9 cellular contexts compared by ENCODE assay signal in the genomic region with DNA sequence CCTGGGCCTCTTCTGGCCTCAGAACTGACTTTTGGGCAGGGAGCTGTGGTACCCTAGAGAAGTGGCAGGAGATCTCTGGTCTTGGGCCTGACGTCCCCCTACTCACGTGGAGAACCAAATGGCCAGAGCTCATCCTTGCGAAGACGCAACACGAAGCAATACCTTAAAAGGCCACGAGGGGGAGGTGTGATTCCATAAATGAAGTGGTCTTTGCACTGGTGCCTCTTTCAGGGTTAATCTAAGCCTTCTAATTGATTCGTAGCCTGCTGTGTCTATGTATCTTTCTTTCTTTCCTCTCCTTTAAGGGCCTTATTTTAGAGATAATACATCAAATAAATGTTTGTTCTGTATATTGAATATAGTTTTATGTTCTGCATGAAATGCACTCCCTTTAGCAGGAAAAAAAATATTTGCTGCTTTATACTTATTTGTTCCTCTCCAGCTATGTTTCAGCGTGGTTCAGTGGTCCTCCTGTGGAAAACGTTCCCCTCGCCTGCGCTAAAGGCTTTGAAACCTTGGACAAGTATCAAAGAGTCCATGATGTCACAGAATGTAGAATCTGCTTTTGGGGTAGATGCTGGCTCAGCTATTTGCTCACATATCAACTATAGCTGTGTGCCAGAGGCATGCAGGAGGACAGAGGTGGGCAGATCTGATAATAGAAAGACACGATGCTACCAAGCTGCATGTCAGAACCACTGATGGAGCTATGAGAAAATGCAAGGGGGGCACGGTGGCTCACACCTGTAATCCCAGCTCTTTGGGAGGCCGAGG. TPM values are rescaled to one million over a fixed set of nuclear protein-coding genes. Genes with fewer than 3 reads are reported as not detected.
DNase-seq lines count a peak whose midpoint lies in the region; ATAC-seq and TF ChIP-seq lines count a peak whose summit lies in the region.
"Had no signal": no experiment of that assay in that cellular context is flagged by ENCODE, and none has a peak within 500 bp of the region (broad histone marks: within the 10 kb centered on the region; RNA-seq: fewer than 3 reads in every experiment).

No MANE protein-coding gene starts in this region.

- in situ Hi-C loops in Panc1 (cut with HindIII; ENCODE audit: low pct_unique_long_range_greater_than_20kb, low sequenced_read_pairs) = no loop called here

- H3K27ac Mint-ChIP-seq in Caco-2 (ENCODE audit: unreplicated experiment) = no peak overlapping the region

- no peaks in the 10 kb centered on the region for H3K4me1 Mint-ChIP-seq in Caco-2 (ENCODE audit: low read depth, unreplicated experiment)
- peaks cover 2% of the 10 kb centered on the region for H3K4me1 Mint-ChIP-seq in activated T-cell treated with anti-CD3 and anti-CD28 coated beads, Interleukin-2, amount 50 U/mL, for 4 hours (ENCODE audit: low read depth)

- H3K4me1 ChIP-seq in Caco-2 = no peaks in the 10 kb centered on the region
- H3K4me1 ChIP-seq in Karpas-422 (ENCODE audit: low read length) = no peaks in the 10 kb centered on the region
- no peaks in the 10 kb centered on the region for H3K4me1 ChIP-seq in Panc1 (ENCODE audit: control insufficient read depth, insufficient read depth, low read length)
- no peaks in the 10 kb centered on the region for H3K4me1 ChIP-seq in neutrophil (ENCODE audit: control insufficient read depth in 1 of 2, insufficient read depth in 1 of 2, low read depth in 1 of 2, low read length in 1 of 2)

- no TSS peak for BruUV-seq in Caco-2 (replicated peaks; lab: Mats Ljungman, UMichigan)
- BruUV-seq in Panc1 (replicated peaks; lab: Mats Ljungman, UMichigan) = no TSS peak

- H3K27me3 ChIP-seq in Caco-2 (replicated peaks; ENCODE audit: control insufficient read depth, insufficient read depth, low read length) (no peaks in the 10 kb centered on the region), Karpas-422 (ENCODE audit: low read length) (no peaks in the 10 kb centered on the region), Panc1 (ENCODE audit: control insufficient read depth, insufficient read depth, low read length) (no peaks in the 10 kb centered on the region), neutrophil (peaks cover 6% of the 10 kb centered on the region)

- H3K27me3 Mint-ChIP-seq in Caco-2 (ENCODE audit: insufficient read depth, unreplicated experiment) = no peaks in the 10 kb centered on the region
- no peaks in the 10 kb centered on the region for H3K27me3 Mint-ChIP-seq in activated T-cell treated with anti-CD3 and anti-CD28 coated beads, Interleukin-2, amount 50 U/mL, for 4 hours (ENCODE audit: low read depth)

- H3K9ac ChIP-seq in Karpas-422 (ENCODE audit: low read length) = no peak overlapping the region

- H3K4me3 ChIP-seq in Caco-2 (ENCODE audit: low read depth, low read length) = no peak overlapping the region
- no peak overlapping the region for H3K4me3 ChIP-seq in Karpas-422 (ENCODE audit: low read length)
- no peak overlapping the region for H3K4me3 ChIP-seq in Panc1 (ENCODE audit: low read depth in 2 of 2, low read length in 2 of 2)
- no peak overlapping the region for H3K4me3 ChIP-seq in fibroblast of the aortic adventitia (ENCODE audit: low read depth, low read length)
- no peak overlapping the region for H3K4me3 ChIP-seq in neutrophil (ENCODE audit: low read depth in 1 of 2, low read length in 1 of 2)

- peak; percentile 65 to 92 for TF ChIP-seq CTCF in Caco-2 (IDR thresholded peaks at IDR 0.05; ENCODE audit: insufficient read depth in 1 of 2, low read depth in 1 of 2, low read length in 1 of 2, severe bottlenecking in 1 of 2, unreplicated experiment in 1 of 2)
- TF ChIP-seq CTCF in Panc1 (IDR thresholded peaks at IDR 0.05) = peak; percentile 89
- peak; percentile 86 for TF ChIP-seq CTCF in fibroblast of the aortic adventitia (IDR thresholded peaks at IDR 0.05; ENCODE audit: insufficient read depth, low read length)
- TF ChIP-seq CTCF in neutrophil (IDR thresholded peaks at IDR 0.05) = peak; percentile 74

- H3K9me2 ChIP-seq in Karpas-422 (replicated peaks; ENCODE audit: insufficient read depth, low read length) = no peaks in the 10 kb centered on the region

- no peaks in the 10 kb centered on the region for H4K20me1 ChIP-seq in Karpas-422 (ENCODE audit: insufficient read depth, low read depth, low read length)

- intact Hi-C loops in Caco-2 (cut with micrococcal nuclease; ENCODE audit: unreplicated experiment) = loop anchor here (2.0 to 10.0 kb wide), 2 partner anchors 236 to 590 kb away; a partner anchor contains a TSS
- intact Hi-C loops in Panc1 (cut with micrococcal nuclease; ENCODE audit: unreplicated experiment) = no loop called here

- no peak overlapping the region for H2AFZ ChIP-seq in Karpas-422 (ENCODE audit: low read length)

- H3K9me3 ChIP-seq in Caco-2 = no peaks in the 10 kb centered on the region; the same call in 1 of the 2 replicates
- H3K9me3 ChIP-seq in Karpas-422 (ENCODE audit: low read length) = no peaks in the 10 kb centered on the region
- no peaks in the 10 kb centered on the region for H3K9me3 ChIP-seq in Panc1 (ENCODE audit: control insufficient read depth, insufficient read depth, low read depth, low read length)
- no peaks in the 10 kb centered on the region for H3K9me3 ChIP-seq in neutrophil

- H3K27ac ChIP-seq in Karpas-422 (ENCODE audit: low read length) = no peak overlapping the region
- no peak overlapping the region for H3K27ac ChIP-seq in Panc1 (ENCODE audit: low read length)
- H3K27ac ChIP-seq in neutrophil = no peak overlapping the region

- H3K36me3 Mint-ChIP-seq in Caco-2 (ENCODE audit: insufficient read depth, unreplicated experiment) = no peaks in the 10 kb centered on the region
- H3K36me3 Mint-ChIP-seq in activated T-cell treated with anti-CD3 and anti-CD28 coated beads, Interleukin-2, amount 50 U/mL, for 4 hours (ENCODE audit: insufficient read depth) = no peaks in the 10 kb centered on the region

- H3K36me3 ChIP-seq in Caco-2 (ENCODE audit: control insufficient read depth, insufficient read depth, low read length) (no peaks in the 10 kb centered on the region), Karpas-422 (ENCODE audit: insufficient read depth, low read length) (no peaks in the 10 kb centered on the region), Panc1 (ENCODE audit: control insufficient read depth, insufficient read depth, low read length) (no peaks in the 10 kb centered on the region), neutrophil (no peaks in the 10 kb centered on the region)

- H3K9me3 Mint-ChIP-seq in Caco-2 (ENCODE audit: unreplicated experiment) = no peaks in the 10 kb centered on the region
- peaks cover 3% of the 10 kb centered on the region for H3K9me3 Mint-ChIP-seq in activated T-cell treated with anti-CD3 and anti-CD28 coated beads, Interleukin-2, amount 50 U/mL, for 4 hours

- CTCF ChIA-PET in Caco-2 (lab: Charles Lee) = interaction anchor here (0.6 to 2.1 kb wide), 15 partner anchors 8 to 371 kb away, joined by 3 to 28 read pairs (median 5); a partner anchor contains a TSS
- CTCF ChIA-PET in Panc1 (lab: Charles Lee) = interaction anchor here (0.6 to 1.3 kb wide), 10 partner anchors 8 to 398 kb away, joined by 3 to 10 read pairs (median 4); no protein-coding TSS in a partner anchor

- POLR2A ChIA-PET in Caco-2 (lab: Charles Lee) (no interaction called here), Panc1 (lab: Charles Lee) (no interaction called here)

- no peak overlapping the region for H3K4me3 Mint-ChIP-seq in Caco-2 (ENCODE audit: unreplicated experiment)
- no peak overlapping the region for H3K4me3 Mint-ChIP-seq in activated T-cell treated with anti-CD3 and anti-CD28 coated beads, Interleukin-2, amount 50 U/mL, for 4 hours

- H3K4me2 ChIP-seq in Karpas-422 (ENCODE audit: low read depth, low read length, poor library complexity, severe bottlenecking) = no peak overlapping the region

- DNase-seq in Caco-2 (peak; percentile 56 to 78), Karpas-422 (peak; percentile 93), Panc1 (ENCODE audit: low read depth, low spot score) (peak; percentile 69), fibroblast of the aortic adventitia (ENCODE audit: low read depth) (peak; percentile 84), superior temporal gyrus (ENCODE audit: extremely low spot score) (peak; percentile 94)
- DNase-seq in activated T-cell treated with anti-CD3 and anti-CD28 coated beads, Interleukin-2, amount 50 U/mL, for 4 hours = peak; percentile 68

- ATAC-seq in GM21390 (IDR thresholded peaks at IDR 0.05; ENCODE audit: unreplicated experiment) (peak; percentile 87), Panc1 (peak; percentile 91)
- peak; percentile 80 to 86 for ATAC-seq in activated T-cell treated with anti-CD3 and anti-CD28 coated beads, Interleukin-2, amount 50 U/mL, for 4 hours

- H3K79me2 ChIP-seq in Karpas-422 (ENCODE audit: low read length) = no peaks in the 10 kb centered on the region

RNA-seq across cellular contexts. Expression of a gene that starts 41.0 kb away (rescaled TPM):
- total RNA-seq in Caco-2 (2022) (not detected in 2 replicates), Panc1 (2021; ENCODE audit: unreplicated experiment) (not detected), fibroblast of the aortic adventitia (ENCODE audit: low replicate concordance) (not detected in 2 replicates)
- not detected in 2 replicates for total RNA-seq in Karpas-422 (2014; rRNA removed; shearing (Covaris generic); ENCODE audit: low replicate concordance)
- not detected for polyA plus RNA-seq in Panc1 (2012; ENCODE audit: insufficient read length)
- total RNA-seq in activated T-cell treated with anti-CD3 and anti-CD28 coated beads, Interleukin-2, amount 50 U/mL, for 4 hours = not detected
- total RNA-seq: T-helper 2 cell treated with Interferon-gamma antibody and Interleukin-4, amounts not matched to agents 100 ng/mL and 5 ng/mL, for 36 hours had no signal
